In genomic region chr19:3671680-3672574, GRCh38 we compare ENCODE assay signal across 9 cellular contexts. TPM values are rescaled to one million over a fixed set of nuclear protein-coding genes. Genes with fewer than 3 reads are reported as not detected.
DNase-seq lines count a peak whose midpoint lies in the region; ATAC-seq and TF ChIP-seq lines count a peak whose summit lies in the region.
"Had no signal": no experiment of that assay in that cellular context is flagged by ENCODE, and none has a peak within 500 bp of the region (broad histone marks: within the 10 kb centered on the region; RNA-seq: fewer than 3 reads in every experiment).

No MANE protein-coding gene starts in this region.

- H3K4me1 Mint-ChIP-seq in endodermal cell, result peaks cover 11% of the 10 kb centered on the region

- intact Hi-C loops in psoas muscle (cut with DNase I), result no loop called here

- DNase-seq in CD1c-positive myeloid dendritic cell (ENCODE audit: extremely low spot score), result peak; percentile 85
- DNase-seq in SJCRH30, result peak; percentile 47 to 59
- DNase-seq in endodermal cell, result peak; percentile 45
- no peak for DNase-seq in psoas muscle
- no peak for DNase-seq in foreskin keratinocyte
- DNase-seq in ureter (ENCODE audit: low spot score), result no peak
- DNase-seq in kidney tubule cell (ENCODE audit: low spot score), result no peak
- DNase-seq: NK-92 treated with Interleukin-12 subunit alpha and Interleukin-12 subunit beta, amount 100 ng/mL, for 24 hours had no signal

- H3K36me3 Mint-ChIP-seq in endodermal cell (ENCODE audit: low read depth), result peaks cover 11% of the 10 kb centered on the region

- TF ChIP-seq CTCF in endodermal cell (conservative IDR thresholded peaks at IDR 0.05), result no peak
- TF ChIP-seq CTCF in psoas muscle (IDR thresholded peaks at IDR 0.05), result no peak
- no peak for TF ChIP-seq CTCF in foreskin keratinocyte (conservative IDR thresholded peaks at IDR 0.05)

- peak overlapping the region; percentile 36 for H3K4me3 ChIP-seq in SJCRH30
- no peak overlapping the region for H3K4me3 ChIP-seq in endodermal cell (ENCODE audit: low read length)
- peak overlapping the region; percentile 48 for H3K4me3 ChIP-seq in psoas muscle

- no peaks in the 10 kb centered on the region for H3K9me3 Mint-ChIP-seq in endodermal cell

- no peak overlapping the region for H3K4me3 Mint-ChIP-seq in endodermal cell

- H3K4me1 ChIP-seq in SJCRH30 (peaks cover 13% of the 10 kb centered on the region), endodermal cell (ENCODE audit: control insufficient read depth, insufficient read depth, low read length) (no peaks in the 10 kb centered on the region), psoas muscle (peaks cover 36% of the 10 kb centered on the region), foreskin keratinocyte (no peaks in the 10 kb centered on the region)

- H3K27me3 ChIP-seq in SJCRH30 (no peaks in the 10 kb centered on the region), endodermal cell (ENCODE audit: control insufficient read depth, insufficient read depth, low read length, poor library complexity, severe bottlenecking) (no peaks in the 10 kb centered on the region), psoas muscle (ENCODE audit: insufficient read depth in 3 of 3, low read length in 2 of 3) (no peaks in the 10 kb centered on the region), foreskin keratinocyte (no peaks in the 10 kb centered on the region)

- H3K27ac Mint-ChIP-seq in endodermal cell, result peak overlapping the region; percentile 44

- H3K36me3 ChIP-seq in SJCRH30 (no peaks in the 10 kb centered on the region), endodermal cell (ENCODE audit: control insufficient read depth, insufficient read depth, low read length) (no peaks in the 10 kb centered on the region), psoas muscle (ENCODE audit: insufficient read depth in 1 of 2, low read depth in 1 of 2) (no peaks in the 10 kb centered on the region)

- no peaks in the 10 kb centered on the region for H3K9me3 ChIP-seq in SJCRH30 (replicated peaks)
- no peaks in the 10 kb centered on the region for H3K9me3 ChIP-seq in endodermal cell (ENCODE audit: control insufficient read depth, low read length)
- H3K9me3 ChIP-seq in psoas muscle, result no peaks in the 10 kb centered on the region

- H3K9ac ChIP-seq in endodermal cell (ENCODE audit: extremely low read depth, low read length, poor library complexity, severe bottlenecking), result no peak overlapping the region

- peak overlapping the region; percentile 80 for H3K27ac ChIP-seq in SJCRH30
- H3K27ac ChIP-seq in endodermal cell (ENCODE audit: low read depth, low read length), result no peak overlapping the region
- H3K27ac ChIP-seq in psoas muscle, result peak overlapping the region; percentile 80
- no peak overlapping the region for H3K27ac ChIP-seq in foreskin keratinocyte

- H3K27me3 Mint-ChIP-seq in endodermal cell (ENCODE audit: insufficient read depth), result no peaks in the 10 kb centered on the region

- ATAC-seq in psoas muscle (peak in 2 of 4 donors; percentile 6 to 14), foreskin keratinocyte (no peak), GM18909 (IDR thresholded peaks at IDR 0.05; ENCODE audit: poor library complexity, unreplicated experiment) (no peak)

- WGBS in endodermal cell (ENCODE audit: insufficient coverage in 1 of 2, insufficient read length in 1 of 2), 2 experiments, result 67 to 81% methylated on average over 30 to 40 of the region's 40 CpGs
- 48 to 52% (median 49%) methylated on average over 32 to 40 of the region's 40 CpGs for WGBS in psoas muscle, 3 donors

RNA-seq across cellular contexts. Expression of gene PIP5K1C, which starts 28.3 kb away (rescaled TPM):
- 11.8 and 12.2 TPM in 2 replicates for total RNA-seq in SJCRH30 (2014; rRNA removed; shearing (Covaris generic))
- total RNA-seq in endodermal cell, result 10 to 100 TPM; 43.5 to 51.5 TPM
- polyA plus RNA-seq in endodermal cell (2013, experiment 1 of 2), result 25.0 TPM
- 23.0 TPM for polyA plus RNA-seq in endodermal cell (2013, experiment 2 of 2)
- total RNA-seq in psoas muscle, result 10 to 100 TPM; 13.5 to 22.4 (median 17.9) TPM
- polyA plus RNA-seq in psoas muscle, result 10 to 100 TPM in 1 of 3 donors, 1 to 10 TPM in 2; 8.7 to 20.7 (median 9.9) TPM
- total RNA-seq in foreskin keratinocyte, result 15.5 and 16.3 TPM in 2 replicates
- 10.0 and 11.6 TPM in 2 replicates for polyA plus RNA-seq in foreskin keratinocyte
- total RNA-seq in ureter, result 58.1 TPM

RNA-seq across cellular contexts. Expression of gene TJP3, which starts 36.3 kb away (rescaled TPM):
- total RNA-seq in SJCRH30 (2014; rRNA removed; shearing (Covaris generic)), result not detected in 2 replicates
- 10 to 100 TPM; 15.7 to 25.9 TPM for total RNA-seq in endodermal cell
- polyA plus RNA-seq in endodermal cell (2013, experiment 1 of 2), result 6.2 TPM
- 3.4 TPM for polyA plus RNA-seq in endodermal cell (2013, experiment 2 of 2)
- 1 to 10 TPM in 1 of 4 donors, under 1 TPM in 2, not detected in 1; 0.49 to 2.7 (median 0.99) TPM for total RNA-seq in psoas muscle
- polyA plus RNA-seq in psoas muscle, result under 1 TPM; 0.21 to 0.46 (median 0.32) TPM
- total RNA-seq in foreskin keratinocyte, result not detected in 2 replicates
- polyA plus RNA-seq in foreskin keratinocyte, result not detected in 2 replicates
- total RNA-seq in ureter, result 59.7 TPM

RNA-seq across cellular contexts. Expression of gene CACTIN, which starts 45.3 kb away (rescaled TPM):
- 21.4 and 21.6 TPM in 2 replicates for total RNA-seq in SJCRH30 (2014; rRNA removed; shearing (Covaris generic))
- 10 to 100 TPM; 31.5 to 33.5 TPM for total RNA-seq in endodermal cell
- 26.1 TPM for polyA plus RNA-seq in endodermal cell (2013, experiment 1 of 2)
- 24.7 TPM for polyA plus RNA-seq in endodermal cell (2013, experiment 2 of 2)
- total RNA-seq in psoas muscle, result 10 to 100 TPM; 15.2 to 21.4 (median 18.2) TPM
- polyA plus RNA-seq in psoas muscle, result 10 to 100 TPM; 11.8 to 20.5 (median 15.8) TPM
- total RNA-seq in foreskin keratinocyte, result 23.7 and 26.1 TPM in 2 replicates
- 17.9 and 18.0 TPM in 2 replicates for polyA plus RNA-seq in foreskin keratinocyte
- total RNA-seq in ureter, result 31.0 TPM

Comparison
In these comparisons a context has a peak if more than half of its experiments do, and no peak if none do; other contexts are left out.
1. DNase-seq: peak in CD1c-positive myeloid dendritic cell (single experiment), SJCRH30 (2 of 2) and endodermal cell (single experiment); none in psoas muscle (0 of 2), foreskin keratinocyte (0 of 2), ureter (single experiment) and kidney tubule cell (single experiment).
2. H3K27ac ChIP-seq: peak in SJCRH30 (single experiment) and psoas muscle (single experiment); none in endodermal cell (single experiment) and foreskin keratinocyte (single experiment).
3. RNA of gene TJP3, which starts 36.3 kb away (total RNA-seq): 59.7 TPM in ureter (single experiment) and 15.7 to 25.9 TPM in endodermal cell; 0.49 to 2.7 TPM in psoas muscle, not detected in foreskin keratinocyte and not detected in SJCRH30; every median in the first group is over 4 times any median in the second.